18 cellular contexts compared by ENCODE assay signal in genomic region chr16:5466551-5466950, GRCh38.
DNase-seq lines count a peak whose midpoint lies in the region; ATAC-seq, FAIRE-seq and TF ChIP-seq lines count a peak whose summit lies in the region.
"Had no signal": no experiment of that assay in that cellular context is flagged by ENCODE, and none has a peak within 500 bp of the region (broad histone marks: within the 10 kb centered on the region; RNA-seq: fewer than 3 reads in every experiment).

No MANE protein-coding gene starts in this region.

- H3K4me1 Mint-ChIP-seq in WTC11 (no peaks in the 10 kb centered on the region), natural killer cell (no peaks in the 10 kb centered on the region), chondrocyte (ENCODE audit: low read depth) (no peaks in the 10 kb centered on the region)
- H3K4me1 Mint-ChIP-seq: IgD-negative memory B cell had no signal

- in situ Hi-C loops in HepG2 (cut with HindIII; ENCODE audit: extremely low pct_ligation_motif_present, low pct_unique_long_range_greater_than_20kb) = no loop called here

- H2AFZ ChIP-seq in HepG2 (ENCODE audit: low read length) = no peak overlapping the region

- H4K20me1 ChIP-seq in HepG2 (ENCODE audit: insufficient read depth, low read length) = no peaks in the 10 kb centered on the region
- H4K20me1 ChIP-seq: BLaER1 treated with 17β-estradiol and CSF1 and Interleukin-3, amounts not matched to agents 10 nM and 100 nM had no signal

- no peak overlapping the region for H3K9ac ChIP-seq in HepG2 (ENCODE audit: insufficient read depth, low read depth, low read length)
- H3K9ac ChIP-seq: BLaER1 treated with 17β-estradiol and CSF1 and Interleukin-3, amounts not matched to agents 10 nM and 100 nM had no signal

- WGBS in HepG2 (ENCODE audit: low lambda C conversion rate) = 5% methylated on average over 2 of the region's 2 CpGs
- 13% methylated on average over 2 of the region's 2 CpGs for WGBS in right lobe of liver (ENCODE audit: insufficient coverage, low coverage, low lambda C conversion rate, missing lambda C conversion rate)

- POLR2A ChIA-PET in HepG2 (lab: Yijun Ruan, JAX) (no interaction called here), WTC11 (lab: Charles Lee) (no interaction called here)

- H3K9me3 ChIP-seq in HepG2 (ENCODE audit: low read length) (no peaks in the 10 kb centered on the region), right lobe of liver (no peaks in the 10 kb centered on the region)

- H3K4me1 ChIP-seq in HepG2 (ENCODE audit: insufficient read depth, low read length) (no peaks in the 10 kb centered on the region), right lobe of liver (no peaks in the 10 kb centered on the region)
- H3K4me1 ChIP-seq: BLaER1 treated with 17β-estradiol and CSF1 and Interleukin-3, amounts not matched to agents 10 nM and 100 nM had no signal

- no peaks in the 10 kb centered on the region for H3K79me2 ChIP-seq in HepG2 (ENCODE audit: insufficient read depth, low read length)

- CTCF ChIA-PET in HepG2 (lab: Yijun Ruan, JAX; ENCODE audit: low intra/inter-chr PET ratio, low total read pairs) = interaction anchor here (0.8 kb wide), 1 partner anchor 50 kb away, joined by 3 read pairs; no protein-coding TSS in a partner anchor
- CTCF ChIA-PET in WTC11 (lab: Charles Lee) = interaction anchor here (0.6 to 1.8 kb wide), 7 partner anchors 10 to 406 kb away, joined by 3 to 8 read pairs (median 3); no protein-coding TSS in a partner anchor

- no peak for FAIRE-seq in HepG2 (lab: Jason Lieb, UNC)
- FAIRE-seq: GM12878, H54, HTR-8/SVneo had no signal

- H3K27ac ChIP-seq in HepG2 (ENCODE audit: extremely low read length, insufficient read depth, low read length) = no peak overlapping the region
- H3K27ac ChIP-seq in right lobe of liver = no peak overlapping the region
- H3K27ac ChIP-seq: BLaER1 treated with 17β-estradiol and CSF1 and Interleukin-3, amounts not matched to agents 10 nM and 100 nM had no signal

- intact Hi-C loops in HepG2 (cut with micrococcal nuclease; ENCODE audit: unreplicated experiment) (no loop called here), right lobe of liver (cut with DNase I) (no loop called here), natural killer cell (cut with micrococcal nuclease) (no loop called here)

- TF ChIP-seq RAD21 in HepG2 (CRISPR knock-in tag; IDR thresholded peaks at IDR 0.05) = no peak

- TF ChIP-seq CTCF in HepG2 (CRISPR knock-in tag; IDR thresholded peaks at IDR 0.05) (no peak), right lobe of liver (IDR thresholded peaks at IDR 0.05) (no peak), WTC11 (IDR thresholded peaks at IDR 0.05) (no peak), natural killer cell (IDR thresholded peaks at IDR 0.05) (no peak), chondrocyte (IDR thresholded peaks at IDR 0.05) (no peak)

- TF ChIP-seq POLR2A in HepG2 (IDR thresholded peaks at IDR 0.05; ENCODE audit: insufficient read depth in 1 of 2, low read depth in 2 of 2, low read length in 2 of 2) (no peak), right lobe of liver (IDR thresholded peaks at IDR 0.05) (no peak)

- no peak overlapping the region for H3K27ac Mint-ChIP-seq in WTC11
- no peak overlapping the region for H3K27ac Mint-ChIP-seq in natural killer cell
- no peak overlapping the region for H3K27ac Mint-ChIP-seq in chondrocyte (ENCODE audit: unreplicated experiment)
- H3K27ac Mint-ChIP-seq: CD8-positive, alpha-beta T cell; IgD-negative memory B cell had no signal

- BruUV-seq in HepG2 (replicated peaks; lab: Mats Ljungman, UMichigan) = no TSS peak

- ATAC-seq in HepG2 = peak; percentile 36; the same call in 2 of the 3 replicates
- no peak for ATAC-seq in right lobe of liver
- peak; percentile 91 for ATAC-seq in WTC11
- no peak for ATAC-seq in natural killer cell
- ATAC-seq: CD8-positive, alpha-beta T cell; GM12878 had no signal

- no peak overlapping the region for H3K4me3 Mint-ChIP-seq in WTC11
- H3K4me3 Mint-ChIP-seq in natural killer cell = no peak overlapping the region
- no peak overlapping the region for H3K4me3 Mint-ChIP-seq in chondrocyte (ENCODE audit: unreplicated experiment)
- H3K4me3 Mint-ChIP-seq: CD8-positive, alpha-beta T cell; IgD-negative memory B cell had no signal

- no peaks in the 10 kb centered on the region for H3K27me3 Mint-ChIP-seq in WTC11 (ENCODE audit: low read depth)
- H3K27me3 Mint-ChIP-seq in natural killer cell (ENCODE audit: low read depth in 2 of 2) = peaks cover 7 to 11% of the 10 kb centered on the region in 2 donors
- H3K27me3 Mint-ChIP-seq in chondrocyte (ENCODE audit: low read depth) = no peaks in the 10 kb centered on the region

- H3K27me3 ChIP-seq in HepG2 (ENCODE audit: control insufficient read depth in 1 of 2, insufficient read depth in 2 of 2, low read length in 2 of 2) (peaks cover 0 to 22% of the 10 kb centered on the region in 2 experiments; a peak in 3 of 5 replicates), right lobe of liver (no peaks in the 10 kb centered on the region)

- H3K4me3 ChIP-seq in HepG2 (replicated peaks in 1 of 3; ENCODE audit: insufficient read depth in 1 of 3, low read depth in 2 of 3, low read length in 3 of 3) (no peak overlapping the region), right lobe of liver (no peak overlapping the region)
- H3K4me3 ChIP-seq: BLaER1 treated with 17β-estradiol and CSF1 and Interleukin-3, amounts not matched to agents 10 nM and 100 nM; GM12878 had no signal

- H3K36me3 ChIP-seq in HepG2 (replicated peaks in 1 of 2; ENCODE audit: control insufficient read depth in 1 of 2, insufficient read depth in 2 of 2, low read length in 2 of 2) = no peaks in the 10 kb centered on the region
- H3K36me3 ChIP-seq in right lobe of liver = no peaks in the 10 kb centered on the region
- H3K36me3 ChIP-seq: BLaER1 treated with 17β-estradiol and CSF1 and Interleukin-3, amounts not matched to agents 10 nM and 100 nM had no signal

- H3K36me3 Mint-ChIP-seq in WTC11 (0 out of 2 replicates have a peak, but pooled peaks cover 4% of the 10 kb centered on the region), natural killer cell (no peaks in the 10 kb centered on the region), chondrocyte (ENCODE audit: low read depth) (no peaks in the 10 kb centered on the region)
- H3K36me3 Mint-ChIP-seq: CD8-positive, alpha-beta T cell had no signal

- H3K9me3 Mint-ChIP-seq in WTC11 (peaks cover 24% of the 10 kb centered on the region), natural killer cell (peaks cover 0 to 2% of the 10 kb centered on the region in 2 donors), chondrocyte (ENCODE audit: low read depth) (peaks cover 21% of the 10 kb centered on the region)
- H3K9me3 Mint-ChIP-seq: CD8-positive, alpha-beta T cell had no signal

- DNase-seq in HepG2 (ENCODE audit: low spot score) = no peak
- no peak for DNase-seq in right lobe of liver
- DNase-seq in WTC11 (ENCODE audit: low spot score) = peak; percentile 34
- DNase-seq in iPS-NIHi11 (ENCODE audit: low spot score) = peak; percentile 25
- DNase-seq in natural killer cell = no peak
- DNase-seq in NCI-H2227 (lab: John Stamatoyannopoulos, UW; ENCODE audit: unreplicated experiment) = no peak
- no peak for DNase-seq in activated CD4-positive, alpha-beta T cell treated with anti-CD3 and anti-CD28 coated beads, Interleukin-2, amount 50 U/mL, for 4 hours
- no peak for DNase-seq in chondrocyte (ENCODE audit: low spot score)
- DNase-seq: 8988T; Calu3; CD8-positive, alpha-beta T cell; DMS79 treated with DMSO at 0.1 percent for 48 hours; GF-D8 had no signal

- no peak overlapping the region for H3K4me2 ChIP-seq in HepG2 (ENCODE audit: low read depth, low read length)
- H3K4me2 ChIP-seq: BLaER1 treated with 17β-estradiol and CSF1 and Interleukin-3, amounts not matched to agents 10 nM and 100 nM had no signal

- no peak for TF ChIP-seq EP300 in HepG2 (IDR thresholded peaks at IDR 0.05; ENCODE audit: low read depth in 2 of 2, low read length in 2 of 2)
- TF ChIP-seq EP300 in HepG2 (CRISPR knock-in tag; IDR thresholded peaks at IDR 0.05; ENCODE audit: borderline replicate concordance) = no peak

TF ChIP-seq in HepG2, 621 proteins besides CTCF, POLR2A, EP300 and RAD21:
- TF ChIP-seq NBN (conservative IDR thresholded peaks at IDR 0.05) (no peak), MATR3 (CRISPR knock-in tag; IDR thresholded peaks at IDR 0.05) (no peak), ISX (CRISPR knock-in tag; conservative IDR thresholded peaks at IDR 0.05) (no peak), JUN (CRISPR knock-in tag; IDR thresholded peaks at IDR 0.05) (no peak), ZNF432 (CRISPR knock-in tag; IDR thresholded peaks at IDR 0.05; ENCODE audit: borderline replicate concordance) (no peak), ZNF670 (CRISPR knock-in tag; IDR thresholded peaks at IDR 0.05; ENCODE audit: borderline replicate concordance) (no peak), TCF12 (IDR thresholded peaks at IDR 0.05) (no peak), TCF12 (CRISPR knock-in tag; IDR thresholded peaks at IDR 0.05) (no peak), ARNT (IDR thresholded peaks at IDR 0.05) (no peak)

TF ChIP-seq in WTC11, 78 proteins besides CTCF, POLR2A, EP300 and RAD21 (continues in another document):
- TF ChIP-seq MYBL2 (CRISPR knock-in tag; IDR thresholded peaks at IDR 0.05) (no peak), ZNF232 (CRISPR knock-in tag; IDR thresholded peaks at IDR 0.05) (no peak), FOXK1 (CRISPR knock-in tag; IDR thresholded peaks at IDR 0.05) (no peak), GTF2I (CRISPR knock-in tag; conservative IDR thresholded peaks at IDR 0.05) (no peak), NFYB (CRISPR knock-in tag; conservative IDR thresholded peaks at IDR 0.05; ENCODE audit: low read depth) (no peak), E2F5 (CRISPR knock-in tag; IDR thresholded peaks at IDR 0.05) (no peak), HMGA2 (CRISPR knock-in tag; IDR thresholded peaks at IDR 0.05) (no peak), USF2 (CRISPR knock-in tag; IDR thresholded peaks at IDR 0.05) (no peak), ZNF219 (CRISPR knock-in tag; IDR thresholded peaks at IDR 0.05; ENCODE audit: borderline replicate concordance) (no peak)

Comparison
In these comparisons a context has a peak if more than half of its experiments do, and no peak if none do; other contexts are left out.
1. ATAC-seq: peak in HepG2 (single experiment) and WTC11 (single experiment); none in right lobe of liver (0 of 4) and natural killer cell (0 of 3).
2. DNase-seq: peak in WTC11 (single experiment) and iPS-NIHi11 (single experiment); none in HepG2 (single experiment), right lobe of liver (0 of 3), natural killer cell (single experiment), NCI-H2227 (single experiment), activated CD4-positive, alpha-beta T cell treated with anti-CD3 and anti-CD28 coated beads, Interleukin-2, amount 50 U/mL, for 4 hours (0 of 2) and chondrocyte (single experiment).